Comparison of ENCODE assay signal across 19 cellular contexts in the genomic region with DNA sequence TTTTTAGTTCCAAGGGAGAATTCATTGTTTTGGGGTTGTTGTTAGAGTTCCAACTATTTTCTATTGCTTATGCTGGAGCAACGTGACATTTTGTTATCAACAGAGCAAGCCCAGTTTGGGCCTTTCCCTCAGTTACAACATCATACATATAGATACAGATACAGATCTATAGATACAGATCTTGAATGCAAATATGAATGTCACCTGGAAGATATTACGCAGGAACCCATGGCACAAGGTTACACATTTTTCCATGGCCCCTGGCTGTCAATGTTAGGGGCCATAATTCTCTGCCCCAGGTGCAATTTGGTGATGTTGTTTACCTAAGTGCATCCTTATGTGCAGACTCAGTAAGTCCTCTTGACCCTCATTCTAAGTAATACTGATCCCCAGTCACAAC.
"Had no signal": no experiment of that assay in that cellular context is flagged by ENCODE, and none has a peak within 500 bp of the region (broad histone marks: within the 10 kb centered on the region; RNA-seq: fewer than 3 reads in every experiment).

No MANE protein-coding gene starts in this region.

- H3K4me3 Mint-ChIP-seq: mesothelial cell of epicardium had no signal

- H3K9me3 Mint-ChIP-seq: mesothelial cell of epicardium had no signal

- H3K27me3 ChIP-seq: dorsolateral prefrontal cortex, esophagus muscularis mucosa, gastrocnemius medialis had no signal

- H3K4me3 ChIP-seq: coronary artery, dorsolateral prefrontal cortex, esophagus muscularis mucosa, gastrocnemius medialis, heart right ventricle, left lung, lower lobe of right lung, mucosa of descending colon had no signal

- H3K27ac ChIP-seq: coronary artery, dorsolateral prefrontal cortex, esophagus muscularis mucosa, gastrocnemius medialis, heart right ventricle, left lung, lower lobe of right lung had no signal

- DNase-seq: dermis blood vessel endothelial cell; dorsolateral prefrontal cortex; effector CD4-positive, alpha-beta T cell; effector memory CD4-positive, alpha-beta T cell; foreskin melanocyte; gastrocnemius medialis; glutamatergic neuron; head of caudate nucleus; heart right ventricle; hippocampal formation; left cardiac atrium; left ventricle myocardium superior; lower lobe of right lung; mesenchymal stem cell; mucosa of descending colon had no signal

- H3K36me3 ChIP-seq: esophagus muscularis mucosa, gastrocnemius medialis, heart right ventricle, left lung, lower lobe of right lung had no signal

- H3K27ac Mint-ChIP-seq: mesothelial cell of epicardium had no signal

- ATAC-seq: gastrocnemius medialis, heart right ventricle, left cardiac atrium, left lung, left ventricle myocardium superior, lower lobe of right lung, mucosa of descending colon had no signal

- H3K9me3 ChIP-seq: esophagus muscularis mucosa, gastrocnemius medialis, heart right ventricle, left lung, lower lobe of right lung, mucosa of descending colon had no signal

- H3K36me3 Mint-ChIP-seq: mesothelial cell of epicardium had no signal
